20 cellular contexts compared by ENCODE assay signal in the genomic region with DNA sequence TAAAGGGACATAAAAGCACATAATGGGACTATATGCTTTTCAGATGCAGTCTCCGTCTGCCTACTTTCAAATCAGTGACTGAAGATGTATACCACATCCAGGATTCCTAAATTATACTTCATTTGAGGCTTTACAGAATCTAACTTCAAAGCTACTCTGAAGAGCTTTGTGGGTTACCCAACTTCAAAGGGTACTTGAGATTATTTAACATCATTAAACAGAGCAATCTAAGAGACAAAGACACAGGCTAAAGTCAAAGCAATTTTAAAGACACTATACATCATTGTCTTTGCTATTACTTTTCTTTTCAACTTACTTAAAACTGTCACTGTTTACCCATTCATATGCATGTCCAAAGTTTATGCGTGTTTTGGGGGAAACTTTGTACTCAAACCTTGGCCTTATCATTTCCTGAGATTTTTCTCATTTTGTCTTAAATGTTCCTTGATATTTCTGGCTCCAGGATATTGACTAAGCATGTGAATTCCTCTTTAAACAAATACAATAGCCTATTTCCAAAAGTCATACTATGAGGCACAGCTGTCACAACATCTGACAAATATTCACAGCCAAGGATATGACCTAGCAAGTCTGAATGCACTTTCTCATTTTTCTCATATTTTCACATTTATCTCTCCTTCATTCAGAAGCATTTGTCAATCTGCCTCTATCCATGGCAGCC.
DNase-seq lines count a peak whose midpoint lies in the region; ATAC-seq, FAIRE-seq and TF ChIP-seq lines count a peak whose summit lies in the region.
"Had no signal": no experiment of that assay in that cellular context is flagged by ENCODE, and none has a peak within 500 bp of the region (broad histone marks: within the 10 kb centered on the region; RNA-seq: fewer than 3 reads in every experiment).

No MANE protein-coding gene starts in this region.

- ATAC-seq in GM19452 (IDR thresholded peaks at IDR 0.05; ENCODE audit: unreplicated experiment), result no peak

- peak; percentile 35 for FAIRE-seq in D721Med (lab: Jason Lieb, UNC)
- FAIRE-seq: GM12892 had no signal

- no peak overlapping the region for H3K4me3 Mint-ChIP-seq in mesothelial cell of epicardium
- H3K4me3 Mint-ChIP-seq: CD4-positive, CD25-positive, alpha-beta regulatory T cell; IgD-negative memory B cell had no signal

- H3K27me3 Mint-ChIP-seq in mesothelial cell of epicardium (ENCODE audit: low read depth), result no peaks in the 10 kb centered on the region
- H3K27me3 Mint-ChIP-seq: CD4-positive, CD25-positive, alpha-beta regulatory T cell; IgD-negative memory B cell had no signal

- no peak overlapping the region for H3K4me2 ChIP-seq in KMS-11

- intact Hi-C loops in spleen (cut with DNase I; ENCODE audit: low total_unique reads) (no loop called here), vagina (cut with DNase I) (no loop called here)

- TF ChIP-seq POLR2A in spleen (IDR thresholded peaks at IDR 0.05) (no peak), vagina (IDR thresholded peaks at IDR 0.05) (no peak)

- H3K9me3 ChIP-seq in spleen (peaks cover 0 to 6% (median 0%) of the 10 kb centered on the region in 8 donors), vagina (no peaks in the 10 kb centered on the region)

- no peak for TF ChIP-seq CTCF in D721Med (IDR thresholded peaks at IDR 0.05; ENCODE audit: insufficient read depth, missing control alignments)
- TF ChIP-seq CTCF in KMS-11 (conservative IDR thresholded peaks at IDR 0.05; ENCODE audit: low read depth, low read length), result no peak
- TF ChIP-seq CTCF in mesothelial cell of epicardium (IDR thresholded peaks at IDR 0.05; ENCODE audit: unreplicated experiment), result no peak
- no peak for TF ChIP-seq CTCF in spleen (IDR thresholded peaks at IDR 0.05 in 8 of 11, conservative IDR thresholded peaks at IDR 0.05 in 3 of 11)
- TF ChIP-seq CTCF in vagina (IDR thresholded peaks at IDR 0.05), result no peak

- H3K27ac Mint-ChIP-seq in mesothelial cell of epicardium, result peak overlapping the region; percentile 27
- H3K27ac Mint-ChIP-seq: CD4-positive, CD25-positive, alpha-beta regulatory T cell; IgD-negative memory B cell had no signal

- no peak overlapping the region for H3K4me3 ChIP-seq in KMS-11 (IDR thresholded peaks at IDR 0.05; ENCODE audit: insufficient read depth, low read depth, low read length)
- no peak overlapping the region for H3K4me3 ChIP-seq in spleen
- H3K4me3 ChIP-seq in vagina, result no peak overlapping the region
- H3K4me3 ChIP-seq: SJSA1 had no signal

- no peaks in the 10 kb centered on the region for H4K20me1 ChIP-seq in KMS-11 (ENCODE audit: insufficient read depth)

- no peak overlapping the region for H2AFZ ChIP-seq in KMS-11 (ENCODE audit: low read depth)

- H3K36me3 Mint-ChIP-seq in mesothelial cell of epicardium, result no peaks in the 10 kb centered on the region
- H3K36me3 Mint-ChIP-seq: CD4-positive, CD25-positive, alpha-beta regulatory T cell; IgD-negative memory B cell had no signal

- H3K27me3 ChIP-seq in KMS-11 (ENCODE audit: insufficient read depth, low read depth) (no peaks in the 10 kb centered on the region), spleen (replicated peaks in 1 of 7) (no peaks in the 10 kb centered on the region), vagina (no peaks in the 10 kb centered on the region)
- H3K27me3 ChIP-seq: SJSA1 had no signal

- H3K27ac ChIP-seq in KMS-11 (0 out of 2 replicates have a peak overlapping the region, but pooled peaks have one; percentile 16), spleen (no peak overlapping the region), vagina (no peak overlapping the region)
- H3K27ac ChIP-seq: RWPE1, SJSA1 had no signal

- DNase-seq in D721Med (ENCODE audit: insufficient read length, low spot score) (no peak), dermis blood vessel endothelial cell (peak; percentile 95), mesothelial cell of epicardium (ENCODE audit: low spot score in 2 of 2, unreplicated experiment in 2 of 2) (no peak), spleen (no peak), vagina (ENCODE audit: extremely low spot score in 2 of 2) (no peak)
- DNase-seq in activated CD4-positive, alpha-beta T cell treated with anti-CD3 and anti-CD28 coated beads for 1 hour, result no peak
- DNase-seq: ACHN; CD4-positive, CD25-positive, alpha-beta regulatory T cell; DMS79; GDM1; H7; NCI-H146; NCI-H2107; NCI-H446 had no signal

- peaks cover 13% of the 10 kb centered on the region for H3K4me1 Mint-ChIP-seq in mesothelial cell of epicardium
- H3K4me1 Mint-ChIP-seq: IgD-negative memory B cell had no signal

- H3K9ac ChIP-seq in KMS-11, result no peak overlapping the region

- peaks cover 3% of the 10 kb centered on the region for H3K9me3 Mint-ChIP-seq in mesothelial cell of epicardium

- H3K36me3 ChIP-seq in KMS-11 (ENCODE audit: insufficient read depth) (no peaks in the 10 kb centered on the region), spleen (no peaks in the 10 kb centered on the region), vagina (no peaks in the 10 kb centered on the region)
- H3K36me3 ChIP-seq: SJSA1 had no signal

- 55 to 74% (median 68%) methylated on average over 2 of the region's 2 CpGs for WGBS in spleen, 5 donors

- H3K4me1 ChIP-seq in KMS-11 (ENCODE audit: low read depth, poor library complexity, severe bottlenecking) (peaks cover 3% of the 10 kb centered on the region), spleen (no peaks in the 10 kb centered on the region), vagina (no peaks in the 10 kb centered on the region)
- H3K4me1 ChIP-seq: SJSA1 had no signal

- no peaks in the 10 kb centered on the region for H3K79me2 ChIP-seq in KMS-11 (ENCODE audit: insufficient read depth, low read depth)
